In genomic region chr17:41308918-41309359, GRCh38 we compare ENCODE assay signal across 8 cellular contexts.
DNase-seq lines count a peak whose midpoint lies in the region; ATAC-seq lines count a peak whose summit lies in the region.

KRTAP16-1 (minus strand) TSS chr17:41309309; CDS start chr17:41309253, 56 bp downstream.

- in situ Hi-C loops in ACHN (cut with HindIII; ENCODE audit: low pct_ligation_motif_present, low pct_unique_long_range_greater_than_20kb, low sequenced_read_pairs) = no loop called here

- no peaks in the 10 kb centered on the region for H3K27me3 Mint-ChIP-seq in activated naive CD8-positive, alpha-beta T cell treated with anti-CD3 and anti-CD28 coated beads, Interleukin-2, amount 50 U/mL, for 24 hours

- ATAC-seq in HG02678 (IDR thresholded peaks at IDR 0.05; ENCODE audit: unreplicated experiment) (peak; percentile 18), GM21576 (IDR thresholded peaks at IDR 0.05; ENCODE audit: unreplicated experiment) (no peak), HG02798 (IDR thresholded peaks at IDR 0.05; ENCODE audit: poor library complexity, unreplicated experiment) (no peak)
- ATAC-seq in activated naive CD8-positive, alpha-beta T cell treated with anti-CD3 and anti-CD28 coated beads, Interleukin-2, amount 50 U/mL, for 24 hours = peak; percentile 51

- peaks cover 45% of the 10 kb centered on the region for H3K4me1 Mint-ChIP-seq in activated naive CD8-positive, alpha-beta T cell treated with anti-CD3 and anti-CD28 coated beads, Interleukin-2, amount 50 U/mL, for 24 hours

- H3K27ac Mint-ChIP-seq in activated naive CD8-positive, alpha-beta T cell treated with anti-CD3 and anti-CD28 coated beads, Interleukin-2, amount 50 U/mL, for 24 hours = peak within 1 kb of the TSS; percentile 78

- peak within 1 kb of the TSS; percentile 32 for H3K4me3 Mint-ChIP-seq in activated naive CD8-positive, alpha-beta T cell treated with anti-CD3 and anti-CD28 coated beads, Interleukin-2, amount 50 U/mL, for 24 hours

- DNase-seq in UCSD-AML1 (lab: John Stamatoyannopoulos, UW; ENCODE audit: unreplicated experiment) (peak; percentile 54), NCI-H1092 treated with DMSO at 0.1 percent for 48 hours (lab: John Stamatoyannopoulos, UW) (no peak), ACHN (no peak)
- peak; percentile 33 for DNase-seq in activated naive CD8-positive, alpha-beta T cell treated with anti-CD3 and anti-CD28 coated beads, Interleukin-2, amount 50 U/mL, for 24 hours
- peak; percentile 31 for DNase-seq in stimulated activated CD4-positive, alpha-beta T cell treated with anti-CD3 and anti-CD28 coated beads, Interleukin-4, amount 100 ng/mL, for 24 hours

- no peaks in the 10 kb centered on the region for H3K36me3 Mint-ChIP-seq in activated naive CD8-positive, alpha-beta T cell treated with anti-CD3 and anti-CD28 coated beads, Interleukin-2, amount 50 U/mL, for 24 hours (ENCODE audit: low read depth)

- H3K9me3 Mint-ChIP-seq in activated naive CD8-positive, alpha-beta T cell treated with anti-CD3 and anti-CD28 coated beads, Interleukin-2, amount 50 U/mL, for 24 hours = no peaks in the 10 kb centered on the region

Comparison
In these comparisons a context has a peak if more than half of its experiments do, and no peak if none do; other contexts are left out.
1. ATAC-seq: peak in HG02678 (single experiment) and activated naive CD8-positive, alpha-beta T cell treated with anti-CD3 and anti-CD28 coated beads, Interleukin-2, amount 50 U/mL, for 24 hours (single experiment); none in GM21576 (single experiment) and HG02798 (single experiment).
2. DNase-seq: peak in UCSD-AML1 (single experiment), activated naive CD8-positive, alpha-beta T cell treated with anti-CD3 and anti-CD28 coated beads, Interleukin-2, amount 50 U/mL, for 24 hours (single experiment) and stimulated activated CD4-positive, alpha-beta T cell treated with anti-CD3 and anti-CD28 coated beads, Interleukin-4, amount 100 ng/mL, for 24 hours (single experiment); none in NCI-H1092 treated with DMSO at 0.1 percent for 48 hours (single experiment) and ACHN (single experiment).